Comparison of ENCODE assay signal across 23 cellular contexts in genomic region chr1:34418166-34418565, GRCh38.
"Had no signal": no experiment of that assay in that cellular context is flagged by ENCODE, and none has a peak within 500 bp of the region (broad histone marks: within the 10 kb centered on the region; RNA-seq: fewer than 3 reads in every experiment).

No MANE protein-coding gene starts in this region.

- H3K9me3 ChIP-seq: colonic mucosa, esophagus muscularis mucosa, gastroesophageal sphincter, heart left ventricle, left lung, lower lobe of right lung, mucosa of descending colon had no signal

- H3K27ac ChIP-seq: colonic mucosa, dorsolateral prefrontal cortex, esophagus muscularis mucosa, foreskin keratinocyte, gastroesophageal sphincter, heart left ventricle, hepatocyte, left lung, lower lobe of right lung had no signal

- ATAC-seq: foreskin keratinocyte; gastroesophageal sphincter; heart left ventricle; left cardiac atrium; left lung; left ventricle myocardium superior; lower lobe of right lung; mucosa of descending colon; naive thymus-derived CD8-positive, alpha-beta T cell had no signal

- H3K4me2 ChIP-seq: hepatocyte had no signal

- H2AFZ ChIP-seq: hepatocyte had no signal

- FAIRE-seq: endothelial cell of umbilical vein, frontal cortex, keratinocyte had no signal

- H3K27me3 ChIP-seq: colonic mucosa, left lung had no signal

- H3K79me2 ChIP-seq: hepatocyte had no signal

- H3K36me3 ChIP-seq: colonic mucosa, esophagus muscularis mucosa, gastroesophageal sphincter, heart left ventricle, left lung, lower lobe of right lung had no signal

- H3K4me3 ChIP-seq: colonic mucosa, dorsolateral prefrontal cortex, esophagus muscularis mucosa, gastroesophageal sphincter, heart left ventricle, hepatocyte, left lung, lower lobe of right lung, mucosa of descending colon had no signal

- DNase-seq: colonic mucosa; dermis blood vessel endothelial cell; dorsolateral prefrontal cortex; effector CD4-positive, alpha-beta T cell; effector memory CD4-positive, alpha-beta T cell; foreskin keratinocyte; heart left ventricle; hypothalamus; immature natural killer cell; left cardiac atrium; left lung; left ventricle myocardium superior; lower lobe of right lung; mesenchymal stem cell; mucosa of descending colon; naive B cell; naive thymus-derived CD8-positive, alpha-beta T cell had no signal

- H3K4me1 ChIP-seq: colonic mucosa, esophagus muscularis mucosa, foreskin keratinocyte, gastroesophageal sphincter, heart left ventricle, left lung, lower lobe of right lung had no signal
